Comparison of ENCODE assay signal across 22 cellular contexts in the genomic region with DNA sequence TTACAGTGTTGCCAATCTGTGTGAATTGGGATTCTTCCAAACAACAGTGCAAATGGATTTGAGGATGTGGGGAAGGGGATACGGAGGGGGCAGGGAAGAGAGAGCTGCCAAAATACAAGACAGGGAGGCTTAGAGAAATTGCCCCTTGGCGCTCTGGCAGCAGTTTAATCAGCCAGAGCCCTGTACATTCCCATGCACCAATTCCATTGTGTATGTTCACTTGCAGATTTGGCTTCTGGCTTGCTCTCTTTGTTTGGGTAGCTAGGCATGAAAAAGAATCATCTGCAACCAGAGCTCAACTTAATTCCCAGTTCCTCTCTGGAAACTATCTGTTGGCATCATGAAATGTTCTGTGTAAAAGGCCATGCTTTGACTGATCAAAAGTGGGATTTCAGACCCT.
"Had no signal": no experiment of that assay in that cellular context is flagged by ENCODE, and none has a peak within 500 bp of the region (broad histone marks: within the 10 kb centered on the region; RNA-seq: fewer than 3 reads in every experiment).

No MANE protein-coding gene starts in this region.

- H3K9me3 Mint-ChIP-seq: activated CD4-positive, alpha-beta memory T cell treated with anti-CD3 and anti-CD28 coated beads, Interleukin-2, amount 10 ng/mL, durations not matched to agents 7 days and 5 days; dendritic cell treated with granulocyte-macrophage colony-stimulating factor and Interleukin-4, amounts not matched to agents 40 ng/mL and 50 ng/mL, for 4 days; effector memory CD8-positive, alpha-beta T cell had no signal

- H3K4me3 Mint-ChIP-seq: activated CD4-positive, alpha-beta memory T cell treated with anti-CD3 and anti-CD28 coated beads, Interleukin-2, amount 10 ng/mL, durations not matched to agents 7 days and 5 days; activated CD4-positive, alpha-beta T cell treated with anti-CD3 and anti-CD28 coated beads for 36 hours; activated naive CD8-positive, alpha-beta T cell; dendritic cell treated with granulocyte-macrophage colony-stimulating factor and Interleukin-4, amounts not matched to agents 40 ng/mL and 50 ng/mL, for 4 days; effector memory CD8-positive, alpha-beta T cell; naive thymus-derived CD4-positive, alpha-beta T cell had no signal

- H3K4me3 ChIP-seq: mucosa of descending colon, stomach, thoracic aorta, upper lobe of right lung had no signal

- H3K36me3 ChIP-seq: brain microvascular endothelial cell, neutrophil, stomach, thoracic aorta, upper lobe of right lung, WERI-Rb-1 had no signal

- H3K27ac ChIP-seq: brain microvascular endothelial cell, neutrophil, parathyroid adenoma, stomach, thoracic aorta, upper lobe of right lung, WERI-Rb-1 had no signal

- H3K27ac Mint-ChIP-seq: activated CD4-positive, alpha-beta memory T cell treated with anti-CD3 and anti-CD28 coated beads, Interleukin-2, amount 10 ng/mL, durations not matched to agents 7 days and 5 days; activated CD4-positive, alpha-beta T cell treated with anti-CD3 and anti-CD28 coated beads for 36 hours; activated naive CD8-positive, alpha-beta T cell; dendritic cell treated with granulocyte-macrophage colony-stimulating factor and Interleukin-4, amounts not matched to agents 40 ng/mL and 50 ng/mL, for 4 days; effector memory CD8-positive, alpha-beta T cell; naive thymus-derived CD4-positive, alpha-beta T cell had no signal

- H3K4me1 Mint-ChIP-seq: activated CD4-positive, alpha-beta memory T cell treated with anti-CD3 and anti-CD28 coated beads, Interleukin-2, amount 10 ng/mL, durations not matched to agents 7 days and 5 days; activated CD4-positive, alpha-beta T cell treated with anti-CD3 and anti-CD28 coated beads for 36 hours had no signal

- ATAC-seq: activated CD4-positive, alpha-beta T cell treated with anti-CD3 and anti-CD28 coated beads for 36 hours; effector memory CD8-positive, alpha-beta T cell; naive thymus-derived CD4-positive, alpha-beta T cell; upper lobe of right lung had no signal

- H3K79me2 ChIP-seq: parathyroid adenoma had no signal

- H2AFZ ChIP-seq: parathyroid adenoma had no signal

- DNase-seq: activated CD4-positive, alpha-beta memory T cell treated with anti-CD3 and anti-CD28 coated beads, Interleukin-2, amount 10 ng/mL, durations not matched to agents 7 days and 5 days; activated CD4-positive, alpha-beta T cell treated with anti-CD3 and anti-CD28 coated beads for 36 hours; activated effector memory CD4-positive, alpha-beta T cell treated with anti-CD3 and anti-CD28 coated beads, Interleukin-2, amount 50 U/mL, for 16 hours; activated T-cell treated with anti-CD3 and anti-CD28 coated beads, Interleukin-2, amount 50 U/mL, for 48 hours; amygdala; brain microvascular endothelial cell; cerebellar nuclear complex; effector memory CD8-positive, alpha-beta T cell; head of caudate nucleus; mammary epithelial cell; mucosa of descending colon; naive thymus-derived CD4-positive, alpha-beta T cell; stimulated activated CD4-positive, alpha-beta T cell treated with anti-CD3 and anti-CD28 coated beads, Interleukin-12 subunit alpha, Interleukin-12 subunit beta, amount 100 ng/mL, for 4 hours; stimulated activated CD4-positive, alpha-beta T cell treated with anti-CD3 and anti-CD28 coated beads, Interleukin-2, amount 100 ng/mL, for 24 hours; stomach; upper lobe of right lung; WERI-Rb-1 had no signal

- H3K4me1 ChIP-seq: parathyroid adenoma, upper lobe of right lung had no signal

- H3K36me3 Mint-ChIP-seq: activated naive CD8-positive, alpha-beta T cell; naive thymus-derived CD4-positive, alpha-beta T cell had no signal

- H3K9ac ChIP-seq: parathyroid adenoma had no signal

- H3K9me3 ChIP-seq: mucosa of descending colon, neutrophil, stomach, thoracic aorta, upper lobe of right lung had no signal

- H3K27me3 ChIP-seq: brain microvascular endothelial cell, stomach, upper lobe of right lung had no signal
